ENCODE assay signal across 8 cellular contexts in genomic region chr13:110705826-110706569, GRCh38. TPM values are rescaled to one million over a fixed set of nuclear protein-coding genes. Genes with fewer than 3 reads are reported as not detected.
DNase-seq lines count a peak whose midpoint lies in the region; ATAC-seq and TF ChIP-seq lines count a peak whose summit lies in the region.

Gene CARS2 (minus strand): TSS chr13:110706116. CDS start chr13:110706093, 23 bp downstream.

- H3K27me3 Mint-ChIP-seq in activated CD4-positive, alpha-beta T cell treated with anti-CD3 and anti-CD28 coated beads, Interleukin-2, amount 10 ng/mL, durations not matched to agents 7 days and 5 days = no peaks in the 10 kb centered on the region

- POLR2A ChIA-PET in activated CD4-positive, alpha-beta T cell treated with anti-CD3 and anti-CD28 coated beads, Interleukin-2, amount 10 ng/mL, durations not matched to agents 7 days and 5 days (lab: Charles Lee) = interaction anchor here (1.3 kb wide), 1 partner anchor 10 kb away, joined by 11 read pairs; no protein-coding TSS in a partner anchor

- H3K36me3 Mint-ChIP-seq in activated CD4-positive, alpha-beta T cell treated with anti-CD3 and anti-CD28 coated beads, Interleukin-2, amount 10 ng/mL, durations not matched to agents 7 days and 5 days (ENCODE audit: low read depth) = peaks cover 12% of the 10 kb centered on the region

- no peak; the same call in 1 of the 2 replicates for TF ChIP-seq CTCF in C4-2B (conservative IDR thresholded peaks at IDR 0.05)
- TF ChIP-seq CTCF in coronary artery (IDR thresholded peaks at IDR 0.05) = no peak

- DNase-seq in NCI-H748 (lab: John Stamatoyannopoulos, UW; ENCODE audit: unreplicated experiment) (peak; percentile 98), coronary artery (ENCODE audit: low spot score) (peak; percentile 99), left kidney (ENCODE audit: low read depth, low spot score) (peak; percentile 98)
- peak; percentile 93 for DNase-seq in activated CD4-positive, alpha-beta T cell treated with anti-CD3 and anti-CD28 coated beads, Interleukin-2, amount 10 ng/mL, durations not matched to agents 7 days and 5 days
- peak; percentile 92 to 94 for DNase-seq in stimulated activated CD4-positive, alpha-beta T cell treated with anti-CD3 and anti-CD28 coated beads, Interleukin-2, amount 100 ng/mL, for 24 hours

- H3K9me3 Mint-ChIP-seq in activated CD4-positive, alpha-beta T cell treated with anti-CD3 and anti-CD28 coated beads, Interleukin-2, amount 10 ng/mL, durations not matched to agents 7 days and 5 days = no peaks in the 10 kb centered on the region

- H3K27ac Mint-ChIP-seq in activated CD4-positive, alpha-beta T cell treated with anti-CD3 and anti-CD28 coated beads, Interleukin-2, amount 10 ng/mL, durations not matched to agents 7 days and 5 days = peak within 1 kb of the TSS; percentile 94

- peak within 1 kb of the TSS; percentile 89 for H3K27ac ChIP-seq in C4-2B
- peak within 1 kb of the TSS; percentile 66 to 90 for H3K27ac ChIP-seq in coronary artery

- H3K4me1 Mint-ChIP-seq in activated CD4-positive, alpha-beta T cell treated with anti-CD3 and anti-CD28 coated beads, Interleukin-2, amount 10 ng/mL, durations not matched to agents 7 days and 5 days = peaks cover 37% of the 10 kb centered on the region

- peak within 1 kb of the TSS; percentile 94 for H3K4me3 Mint-ChIP-seq in activated CD4-positive, alpha-beta T cell treated with anti-CD3 and anti-CD28 coated beads, Interleukin-2, amount 10 ng/mL, durations not matched to agents 7 days and 5 days

- CTCF ChIA-PET in activated CD4-positive, alpha-beta T cell treated with anti-CD3 and anti-CD28 coated beads, Interleukin-2, amount 10 ng/mL, durations not matched to agents 7 days and 5 days (lab: Charles Lee) = interaction anchor here (0.5 to 2.1 kb wide), 3 partner anchors 10 to 1480 kb away, joined by 3 to 5 read pairs (median 4); no protein-coding TSS in a partner anchor

- peak within 1 kb of the TSS; percentile 79 for H3K4me3 ChIP-seq in coronary artery

- ATAC-seq in GM19372 (IDR thresholded peaks at IDR 0.05; ENCODE audit: low read depth, unreplicated experiment) = peak; percentile 89
- ATAC-seq in HG03521 (IDR thresholded peaks at IDR 0.05; ENCODE audit: unreplicated experiment) = peak; percentile 89

RNA-seq across cellular contexts. Expression of gene CARS2, which starts in this region (rescaled TPM):
- 10 to 100 TPM; 58.9 to 69.5 TPM for total RNA-seq in activated CD4-positive, alpha-beta T cell treated with anti-CD3 and anti-CD28 coated beads, Interleukin-2, amount 10 ng/mL, durations not matched to agents 7 days and 5 days

Comparison
In these comparisons a context has a peak if more than half of its experiments do, and no peak if none do; other contexts are left out.
1. Peak in every context shown above with its lines: DNase-seq, ATAC-seq, H3K4me3 ChIP-seq and H3K27ac ChIP-seq.